In the genomic region with DNA sequence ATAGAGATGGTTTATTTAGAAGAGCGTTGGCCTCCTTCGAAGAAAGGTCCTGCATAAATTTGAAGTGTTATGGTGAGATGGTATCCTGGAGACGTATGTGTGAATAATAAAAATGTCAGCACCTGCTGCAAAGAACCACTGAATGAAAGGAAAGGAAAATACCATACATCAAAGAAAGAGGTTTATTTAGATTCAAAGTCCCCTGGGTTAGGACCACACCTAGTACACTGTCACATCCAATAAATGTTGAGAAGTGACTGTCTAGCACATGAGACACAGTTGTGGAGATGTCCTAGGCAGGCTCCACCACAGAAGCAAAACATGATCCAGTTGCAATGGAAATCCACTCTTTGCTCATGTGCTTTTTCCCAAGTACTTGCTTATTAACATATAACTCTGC, we compare ENCODE assay signal across 23 cellular contexts.
"Had no signal": no experiment of that assay in that cellular context is flagged by ENCODE, and none has a peak within 500 bp of the region (broad histone marks: within the 10 kb centered on the region; RNA-seq: fewer than 3 reads in every experiment).

No MANE protein-coding gene starts in this region.

- H3K27ac Mint-ChIP-seq: dendritic cell treated with granulocyte-macrophage colony-stimulating factor and Interleukin-4, amounts not matched to agents 40 ng/mL and 50 ng/mL, for 4 days; effector memory CD8-positive, alpha-beta T cell; endodermal cell; memory B cell; naive B cell had no signal

- H3K4me1 ChIP-seq: colonic mucosa, foreskin keratinocyte, gastroesophageal sphincter, heart right ventricle, left lung, lower lobe of right lung had no signal

- H3K36me3 Mint-ChIP-seq: memory B cell, naive B cell had no signal

- H3K9me3 ChIP-seq: colonic mucosa, gastroesophageal sphincter, lower lobe of right lung had no signal

- H3K4me3 Mint-ChIP-seq: dendritic cell treated with granulocyte-macrophage colony-stimulating factor and Interleukin-4, amounts not matched to agents 40 ng/mL and 50 ng/mL, for 4 days; effector memory CD8-positive, alpha-beta T cell; endodermal cell; memory B cell; naive B cell had no signal

- H3K36me3 ChIP-seq: colonic mucosa, gastroesophageal sphincter, heart right ventricle, left lung, lower lobe of right lung had no signal

- H3K27me3 Mint-ChIP-seq: dendritic cell treated with granulocyte-macrophage colony-stimulating factor and Interleukin-4, amounts not matched to agents 40 ng/mL and 50 ng/mL, for 4 days; effector memory CD8-positive, alpha-beta T cell; memory B cell; naive B cell had no signal

- H3K27ac ChIP-seq: colonic mucosa, epithelial cell of prostate, foreskin keratinocyte, gastroesophageal sphincter, heart right ventricle, left lung, lower lobe of right lung had no signal

- H3K4me3 ChIP-seq: colonic mucosa, gastroesophageal sphincter, heart right ventricle, left lung, lower lobe of right lung had no signal

- H3K27me3 ChIP-seq: colonic mucosa, foreskin keratinocyte, gastroesophageal sphincter, heart right ventricle, left lung had no signal

- DNase-seq: colonic mucosa; cortex of kidney; effector CD8-positive, alpha-beta T cell; effector memory CD8-positive, alpha-beta T cell; endodermal cell; erythroblast; foreskin keratinocyte; glutamatergic neuron; head of caudate nucleus; heart right ventricle; hippocampal formation; left cardiac atrium; left lung; left ventricle myocardium superior; lower lobe of right lung; mesendoderm; midbrain; naive B cell had no signal

- ATAC-seq: effector memory CD8-positive, alpha-beta T cell; esophagus mucosa; foreskin keratinocyte; gastroesophageal sphincter; heart right ventricle; left cardiac atrium; left lung; left ventricle myocardium superior; lower lobe of right lung had no signal

- H3K4me1 Mint-ChIP-seq: endodermal cell, memory B cell, naive B cell had no signal
